In the genomic region with DNA sequence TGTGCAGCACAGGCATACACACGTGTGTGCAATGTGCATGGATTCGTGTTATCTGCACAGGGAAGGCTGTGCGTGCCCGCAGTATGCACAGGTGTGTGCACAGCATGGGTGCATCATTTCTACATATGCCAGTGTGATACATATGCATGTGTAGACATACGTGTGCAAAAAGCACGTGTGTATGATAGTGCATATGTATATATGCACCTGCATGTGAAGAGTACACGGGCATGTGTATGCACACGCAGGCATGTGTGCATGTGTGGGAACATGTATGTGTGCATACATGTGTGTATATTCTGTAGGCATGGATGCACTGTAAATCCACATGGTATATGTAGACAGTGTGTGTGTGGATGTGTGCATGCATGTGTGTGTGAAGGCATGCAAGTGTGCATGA, we compare ENCODE assay signal across 33 cellular contexts. TPM values are rescaled to one million over a fixed set of nuclear protein-coding genes. Genes with fewer than 3 reads are reported as not detected.
"Had no signal": no experiment of that assay in that cellular context is flagged by ENCODE, and none has a peak within 500 bp of the region (broad histone marks: within the 10 kb centered on the region; RNA-seq: fewer than 3 reads in every experiment).

No MANE protein-coding gene starts in this region.

- H3K9me3 ChIP-seq: ascending aorta had no signal

- H3K27me3 ChIP-seq: ascending aorta had no signal

- H3K4me3 ChIP-seq: ascending aorta had no signal

- H3K36me3 Mint-ChIP-seq: activated CD4-positive, alpha-beta memory T cell treated with anti-CD3 and anti-CD28 coated beads for 36 hours; activated naive CD4-positive, alpha-beta T cell treated with anti-CD3 and anti-CD28 coated beads, Interleukin-2, amount 10 ng/mL, durations not matched to agents 7 days and 5 days; activated naive CD4-positive, alpha-beta T cell treated with anti-CD3 and anti-CD28 coated beads, Interleukin-2, amount 50 U/mL, for 24 hours; activated naive CD8-positive, alpha-beta T cell; activated naive CD8-positive, alpha-beta T cell treated with anti-CD3 and anti-CD28 coated beads, Interleukin-2, amount 10 ng/mL, durations not matched to agents 7 days and 5 days; brain; T-cell had no signal

- H3K4me1 Mint-ChIP-seq: activated CD4-positive, alpha-beta T cell treated with anti-CD3 and anti-CD28 coated beads, Interleukin-2, amount 10 ng/mL, durations not matched to agents 24 days and 14 days; brain had no signal

- H3K27ac Mint-ChIP-seq: activated B cell treated with CpG ODN at 0.5 μM for 24 hours; activated CD4-positive, alpha-beta memory T cell treated with anti-CD3 and anti-CD28 coated beads for 36 hours; activated CD4-positive, alpha-beta T cell treated with anti-CD3 and anti-CD28 coated beads, Interleukin-2, amount 10 ng/mL, durations not matched to agents 24 days and 14 days; activated CD8-positive, alpha-beta T cell treated with anti-CD3 and anti-CD28 coated beads for 36 hours; activated naive CD4-positive, alpha-beta T cell treated with anti-CD3 and anti-CD28 coated beads, Interleukin-2, amount 10 ng/mL, durations not matched to agents 7 days and 5 days; activated naive CD4-positive, alpha-beta T cell treated with anti-CD3 and anti-CD28 coated beads, Interleukin-2, amount 50 U/mL, for 24 hours; activated naive CD8-positive, alpha-beta T cell; activated naive CD8-positive, alpha-beta T cell treated with anti-CD3 and anti-CD28 coated beads, Interleukin-2, amount 10 ng/mL, durations not matched to agents 7 days and 5 days; activated naive CD8-positive, alpha-beta T cell treated with anti-CD3 and anti-CD28 coated beads, Interleukin-2, amount 50 U/mL, for 24 hours; activated T-cell treated with anti-CD3 and anti-CD28 coated beads, Interleukin-2, amount 50 U/mL, for 24 hours; activated T-helper 2 cell treated with anti-CD3 and anti-CD28 coated beads, Interferon-gamma antibody, Interleukin-2, Interleukin-4, amounts not matched to agents 10 μg/mL and 5 μg/mL and 100 μg/mL, durations not matched to agents 14 hours and 24 hours and 36 hours; brain; T-cell; T-helper 1 cell treated with Interleukin-12 subunit alpha and Interleukin-12 subunit beta and Interleukin-4 antibody, amounts not matched to agents 30 μg/mL and 1 μg/mL, for 36 hours; T-helper 2 cell treated with Interferon-gamma antibody and Interleukin-4, amounts not matched to agents 5 μg/mL and 100 μg/mL, for 36 hours had no signal

- ATAC-seq: activated naive CD8-positive, alpha-beta T cell treated with anti-CD3 and anti-CD28 coated beads, Interleukin-2, amount 50 U/mL, for 24 hours; T-cell had no signal

- H3K9me3 Mint-ChIP-seq: activated B cell treated with CpG ODN at 0.5 μM for 24 hours; activated CD4-positive, alpha-beta memory T cell treated with anti-CD3 and anti-CD28 coated beads for 36 hours; activated CD4-positive, alpha-beta T cell treated with anti-CD3 and anti-CD28 coated beads, Interleukin-2, amount 10 ng/mL, durations not matched to agents 24 days and 14 days; activated CD8-positive, alpha-beta T cell treated with anti-CD3 and anti-CD28 coated beads for 36 hours; activated naive CD4-positive, alpha-beta T cell treated with anti-CD3 and anti-CD28 coated beads, Interleukin-2, amount 10 ng/mL, durations not matched to agents 7 days and 5 days; activated naive CD4-positive, alpha-beta T cell treated with anti-CD3 and anti-CD28 coated beads, Interleukin-2, amount 50 U/mL, for 24 hours; activated naive CD8-positive, alpha-beta T cell treated with anti-CD3 and anti-CD28 coated beads, Interleukin-2, amount 10 ng/mL, durations not matched to agents 7 days and 5 days; activated naive CD8-positive, alpha-beta T cell treated with anti-CD3 and anti-CD28 coated beads, Interleukin-2, amount 50 U/mL, for 24 hours; activated T-cell treated with anti-CD3 and anti-CD28 coated beads, Interleukin-2, amount 50 U/mL, for 24 hours; activated T-helper 2 cell treated with anti-CD3 and anti-CD28 coated beads, Interferon-gamma antibody, Interleukin-2, Interleukin-4, amounts not matched to agents 10 μg/mL and 5 μg/mL and 100 μg/mL, durations not matched to agents 14 hours and 24 hours and 36 hours; brain; T-cell; T-helper 1 cell treated with Interleukin-12 subunit alpha and Interleukin-12 subunit beta and Interleukin-4 antibody, amounts not matched to agents 30 μg/mL and 1 μg/mL, for 36 hours; T-helper 2 cell treated with Interferon-gamma antibody and Interleukin-4, amounts not matched to agents 5 μg/mL and 100 μg/mL, for 36 hours had no signal

- H3K4me3 Mint-ChIP-seq: activated B cell treated with CpG ODN at 0.5 μM for 24 hours; activated CD4-positive, alpha-beta memory T cell treated with anti-CD3 and anti-CD28 coated beads for 36 hours; activated CD4-positive, alpha-beta T cell treated with anti-CD3 and anti-CD28 coated beads, Interleukin-2, amount 10 ng/mL, durations not matched to agents 24 days and 14 days; activated CD8-positive, alpha-beta T cell treated with anti-CD3 and anti-CD28 coated beads for 36 hours; activated naive CD4-positive, alpha-beta T cell treated with anti-CD3 and anti-CD28 coated beads, Interleukin-2, amount 10 ng/mL, durations not matched to agents 7 days and 5 days; activated naive CD4-positive, alpha-beta T cell treated with anti-CD3 and anti-CD28 coated beads, Interleukin-2, amount 50 U/mL, for 24 hours; activated naive CD8-positive, alpha-beta T cell; activated naive CD8-positive, alpha-beta T cell treated with anti-CD3 and anti-CD28 coated beads, Interleukin-2, amount 10 ng/mL, durations not matched to agents 7 days and 5 days; activated naive CD8-positive, alpha-beta T cell treated with anti-CD3 and anti-CD28 coated beads, Interleukin-2, amount 50 U/mL, for 24 hours; activated T-cell treated with anti-CD3 and anti-CD28 coated beads, Interleukin-2, amount 50 U/mL, for 24 hours; T-cell; T-helper 1 cell treated with Interleukin-12 subunit alpha and Interleukin-12 subunit beta and Interleukin-4 antibody, amounts not matched to agents 30 μg/mL and 1 μg/mL, for 36 hours; T-helper 2 cell treated with Interferon-gamma antibody and Interleukin-4, amounts not matched to agents 5 μg/mL and 100 μg/mL, for 36 hours had no signal

- H3K36me3 ChIP-seq: ascending aorta had no signal

- FAIRE-seq: TTC549 had no signal

- DNase-seq: activated B cell treated with CpG ODN at 0.5 μM for 24 hours; activated CD4-positive, alpha-beta memory T cell treated with anti-CD3 and anti-CD28 coated beads for 36 hours; activated CD4-positive, alpha-beta T cell treated with anti-CD3 and anti-CD28 coated beads for 4 hours; activated CD4-positive, alpha-beta T cell treated with anti-CD3 and anti-CD28 coated beads, Interleukin-2, amount 10 ng/mL, durations not matched to agents 24 days and 14 days; activated CD4-positive, alpha-beta T cell treated with anti-CD3 and anti-CD28 coated beads, Interleukin-2, amount 50 U/mL, for 1 hour; activated CD4-positive, alpha-beta T cell treated with anti-CD3 and anti-CD28 coated beads, Interleukin-2, amount 50 U/mL, for 4 hours; activated CD4-positive, CD25-positive, alpha-beta regulatory T cell treated with anti-CD3 and anti-CD28 coated beads, Interleukin-2, amount 50 U/mL, for 72 hours; activated CD8-positive, alpha-beta memory T cell treated with anti-CD3 and anti-CD28 coated beads, Interleukin-2, amount 50 U/mL, for 4 hours; activated effector memory CD4-positive, alpha-beta T cell treated with Interleukin-2 at 50 U/mL for 16 hours; activated gamma-delta T cell; activated naive CD4-positive, alpha-beta T cell treated with anti-CD3 and anti-CD28 coated beads, Interleukin-2, amount 10 ng/mL, durations not matched to agents 7 days and 5 days; activated naive CD4-positive, alpha-beta T cell treated with Interleukin-2 at 50 U/mL for 16 hours; activated naive CD8-positive, alpha-beta T cell treated with anti-CD3 and anti-CD28 coated beads, Interleukin-2, amount 10 ng/mL, durations not matched to agents 7 days and 5 days; activated naive CD8-positive, alpha-beta T cell treated with anti-CD3 and anti-CD28 coated beads, Interleukin-2, amount 50 U/mL, for 24 hours; activated T-cell treated with anti-CD3 and anti-CD28 coated beads for 4 hours; activated T-cell treated with anti-CD3 and anti-CD28 coated beads, Interleukin-2, amount 50 U/mL, for 24 hours; activated T-cell treated with anti-CD3 and anti-CD28 coated beads, Interleukin-2, amount 50 U/mL, for 48 hours; amygdala; anterior cingulate cortex; central memory CD4-positive, alpha-beta T cell; T-cell; T-helper 2 cell; T-helper 9 cell had no signal

RNA-seq across cellular contexts. Expression of gene ADRA2C, which starts 3.9 kb away (rescaled TPM):
- total RNA-seq: activated B cell treated with CpG ODN at 0.5 μM for 24 hours; activated CD4-positive, alpha-beta memory T cell treated with anti-CD3 and anti-CD28 coated beads for 36 hours; activated CD4-positive, alpha-beta T cell treated with anti-CD3 and anti-CD28 coated beads, Interleukin-2, amount 10 ng/mL, durations not matched to agents 24 days and 14 days; activated CD8-positive, alpha-beta memory T cell treated with anti-CD3 and anti-CD28 coated beads for 36 hours; activated naive CD8-positive, alpha-beta T cell treated with anti-CD3 and anti-CD28 coated beads, Interleukin-2, amount 10 ng/mL, durations not matched to agents 7 days and 5 days; activated T-helper 2 cell treated with anti-CD3 and anti-CD28 coated beads, Interferon-gamma antibody, Interleukin-2, Interleukin-4, amounts not matched to agents 10 μg/mL and 5 μg/mL and 100 μg/mL, durations not matched to agents 14 hours and 24 hours and 36 hours had no signal
